Comparison of ENCODE assay signal across 1 cellular context in the genomic region with DNA sequence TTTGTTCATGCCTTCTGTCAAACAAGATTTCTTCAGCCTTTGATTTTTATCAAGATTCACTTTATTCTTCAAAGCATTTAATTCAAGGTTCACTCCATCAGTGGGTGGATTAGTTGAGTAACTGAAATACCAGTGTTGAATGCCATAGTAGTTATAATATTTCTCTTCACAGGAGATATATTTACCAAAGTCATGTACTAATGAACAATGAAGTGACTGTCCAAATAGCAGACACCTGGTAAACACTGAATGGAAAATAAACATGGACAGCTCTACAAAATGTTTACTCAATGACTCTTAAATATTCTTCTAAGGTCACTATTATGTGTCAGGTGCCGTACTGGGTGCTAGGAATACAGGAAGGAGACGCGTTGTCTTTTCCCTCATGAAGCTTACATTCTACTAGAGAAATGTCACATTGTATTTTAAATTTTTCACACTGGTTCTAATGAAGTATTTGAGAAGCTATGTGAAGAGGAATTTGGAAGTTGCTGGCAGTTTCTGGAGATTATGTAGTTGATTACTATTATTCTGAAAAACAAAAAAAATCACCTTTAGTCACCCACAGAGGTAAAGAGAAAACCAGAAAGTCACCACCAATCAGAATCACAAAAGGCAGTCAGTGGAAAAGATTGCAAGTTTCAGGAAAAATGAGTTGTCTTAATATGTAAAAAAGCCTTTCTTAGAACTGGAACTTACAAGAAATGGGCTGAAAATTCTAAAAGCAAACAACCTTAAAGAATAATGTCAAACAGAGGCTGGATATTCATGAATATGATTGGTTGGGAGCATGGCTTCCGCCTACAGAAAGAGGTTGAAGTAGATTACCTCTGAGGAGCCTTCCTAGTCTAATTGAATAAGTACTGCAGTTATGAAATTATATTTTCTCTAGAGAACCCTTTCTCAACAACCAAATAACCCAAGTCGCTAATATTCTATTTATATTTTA.
A peak's percentile ranks its signal among the peaks of the same experiment; 100 is the strongest.
TF ChIP-seq lines count a peak whose summit lies in the region.

No MANE protein-coding gene starts in this region.

TF ChIP-seq in HepG2, 621 proteins besides CTCF, POLR2A, EP300 and RAD21 (continued from another document and continues in another):
- TF ChIP-seq, protein P1, sequence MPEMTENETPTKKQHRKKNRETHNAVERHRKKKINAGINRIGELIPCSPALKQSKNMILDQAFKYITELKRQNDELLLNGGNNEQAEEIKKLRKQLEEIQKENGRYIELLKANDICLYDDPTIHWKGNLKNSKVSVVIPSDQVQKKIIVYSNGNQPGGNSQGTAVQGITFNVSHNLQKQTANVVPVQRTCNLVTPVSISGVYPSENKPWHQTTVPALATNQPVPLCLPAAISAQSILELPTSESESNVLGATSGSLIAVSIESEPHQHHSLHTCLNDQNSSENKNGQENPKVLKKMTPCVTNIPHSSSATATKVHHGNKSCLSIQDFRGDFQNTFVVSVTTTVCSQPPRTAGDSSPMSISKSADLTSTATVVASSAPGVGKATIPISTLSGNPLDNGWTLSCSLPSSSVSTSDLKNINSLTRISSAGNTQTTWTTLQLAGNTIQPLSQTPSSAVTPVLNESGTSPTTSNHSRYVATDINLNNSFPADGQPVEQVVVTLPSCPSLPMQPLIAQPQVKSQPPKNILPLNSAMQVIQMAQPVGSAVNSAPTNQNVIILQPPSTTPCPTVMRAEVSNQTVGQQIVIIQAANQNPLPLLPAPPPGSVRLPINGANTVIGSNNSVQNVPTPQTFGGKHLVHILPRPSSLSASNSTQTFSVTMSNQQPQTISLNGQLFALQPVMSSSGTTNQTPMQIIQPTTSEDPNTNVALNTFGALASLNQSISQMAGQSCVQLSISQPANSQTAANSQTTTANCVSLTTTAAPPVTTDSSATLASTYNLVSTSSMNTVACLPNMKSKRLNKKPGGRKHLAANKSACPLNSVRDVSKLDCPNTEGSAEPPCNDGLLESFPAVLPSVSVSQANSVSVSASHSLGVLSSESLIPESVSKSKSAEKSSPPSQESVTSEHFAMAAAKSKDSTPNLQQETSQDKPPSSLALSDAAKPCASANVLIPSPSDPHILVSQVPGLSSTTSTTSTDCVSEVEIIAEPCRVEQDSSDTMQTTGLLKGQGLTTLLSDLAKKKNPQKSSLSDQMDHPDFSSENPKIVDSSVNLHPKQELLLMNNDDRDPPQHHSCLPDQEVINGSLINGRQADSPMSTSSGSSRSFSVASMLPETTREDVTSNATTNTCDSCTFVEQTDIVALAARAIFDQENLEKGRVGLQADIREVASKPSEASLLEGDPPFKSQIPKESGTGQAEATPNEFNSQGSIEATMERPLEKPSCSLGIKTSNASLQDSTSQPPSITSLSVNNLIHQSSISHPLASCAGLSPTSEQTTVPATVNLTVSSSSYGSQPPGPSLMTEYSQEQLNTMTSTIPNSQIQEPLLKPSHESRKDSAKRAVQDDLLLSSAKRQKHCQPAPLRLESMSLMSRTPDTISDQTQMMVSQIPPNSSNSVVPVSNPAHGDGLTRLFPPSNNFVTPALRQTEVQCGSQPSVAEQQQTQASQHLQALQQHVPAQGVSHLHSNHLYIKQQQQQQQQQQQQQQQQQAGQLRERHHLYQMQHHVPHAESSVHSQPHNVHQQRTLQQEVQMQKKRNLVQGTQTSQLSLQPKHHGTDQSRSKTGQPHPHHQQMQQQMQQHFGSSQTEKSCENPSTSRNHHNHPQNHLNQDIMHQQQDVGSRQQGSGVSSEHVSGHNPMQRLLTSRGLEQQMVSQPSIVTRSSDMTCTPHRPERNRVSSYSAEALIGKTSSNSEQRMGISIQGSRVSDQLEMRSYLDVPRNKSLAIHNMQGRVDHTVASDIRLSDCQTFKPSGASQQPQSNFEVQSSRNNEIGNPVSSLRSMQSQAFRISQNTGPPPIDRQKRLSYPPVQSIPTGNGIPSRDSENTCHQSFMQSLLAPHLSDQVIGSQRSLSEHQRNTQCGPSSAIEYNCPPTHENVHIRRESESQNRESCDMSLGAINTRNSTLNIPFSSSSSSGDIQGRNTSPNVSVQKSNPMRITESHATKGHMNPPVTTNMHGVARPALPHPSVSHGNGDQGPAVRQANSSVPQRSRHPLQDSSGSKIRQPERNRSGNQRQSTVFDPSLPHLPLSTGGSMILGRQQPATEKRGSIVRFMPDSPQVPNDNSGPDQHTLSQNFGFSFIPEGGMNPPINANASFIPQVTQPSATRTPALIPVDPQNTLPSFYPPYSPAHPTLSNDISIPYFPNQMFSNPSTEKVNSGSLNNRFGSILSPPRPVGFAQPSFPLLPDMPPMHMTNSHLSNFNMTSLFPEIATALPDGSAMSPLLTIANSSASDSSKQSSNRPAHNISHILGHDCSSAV (CRISPR knock-in tag; IDR thresholded peaks at IDR 0.05; ENCODE audit: borderline replicate concordance): no peak
- TF ChIP-seq, protein P2, sequence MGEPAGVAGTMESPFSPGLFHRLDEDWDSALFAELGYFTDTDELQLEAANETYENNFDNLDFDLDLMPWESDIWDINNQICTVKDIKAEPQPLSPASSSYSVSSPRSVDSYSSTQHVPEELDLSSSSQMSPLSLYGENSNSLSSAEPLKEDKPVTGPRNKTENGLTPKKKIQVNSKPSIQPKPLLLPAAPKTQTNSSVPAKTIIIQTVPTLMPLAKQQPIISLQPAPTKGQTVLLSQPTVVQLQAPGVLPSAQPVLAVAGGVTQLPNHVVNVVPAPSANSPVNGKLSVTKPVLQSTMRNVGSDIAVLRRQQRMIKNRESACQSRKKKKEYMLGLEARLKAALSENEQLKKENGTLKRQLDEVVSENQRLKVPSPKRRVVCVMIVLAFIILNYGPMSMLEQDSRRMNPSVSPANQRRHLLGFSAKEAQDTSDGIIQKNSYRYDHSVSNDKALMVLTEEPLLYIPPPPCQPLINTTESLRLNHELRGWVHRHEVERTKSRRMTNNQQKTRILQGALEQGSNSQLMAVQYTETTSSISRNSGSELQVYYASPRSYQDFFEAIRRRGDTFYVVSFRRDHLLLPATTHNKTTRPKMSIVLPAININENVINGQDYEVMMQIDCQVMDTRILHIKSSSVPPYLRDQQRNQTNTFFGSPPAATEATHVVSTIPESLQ (CRISPR knock-in tag; conservative IDR thresholded peaks at IDR 0.05): no peak
- TF ChIP-seq, protein P3, sequence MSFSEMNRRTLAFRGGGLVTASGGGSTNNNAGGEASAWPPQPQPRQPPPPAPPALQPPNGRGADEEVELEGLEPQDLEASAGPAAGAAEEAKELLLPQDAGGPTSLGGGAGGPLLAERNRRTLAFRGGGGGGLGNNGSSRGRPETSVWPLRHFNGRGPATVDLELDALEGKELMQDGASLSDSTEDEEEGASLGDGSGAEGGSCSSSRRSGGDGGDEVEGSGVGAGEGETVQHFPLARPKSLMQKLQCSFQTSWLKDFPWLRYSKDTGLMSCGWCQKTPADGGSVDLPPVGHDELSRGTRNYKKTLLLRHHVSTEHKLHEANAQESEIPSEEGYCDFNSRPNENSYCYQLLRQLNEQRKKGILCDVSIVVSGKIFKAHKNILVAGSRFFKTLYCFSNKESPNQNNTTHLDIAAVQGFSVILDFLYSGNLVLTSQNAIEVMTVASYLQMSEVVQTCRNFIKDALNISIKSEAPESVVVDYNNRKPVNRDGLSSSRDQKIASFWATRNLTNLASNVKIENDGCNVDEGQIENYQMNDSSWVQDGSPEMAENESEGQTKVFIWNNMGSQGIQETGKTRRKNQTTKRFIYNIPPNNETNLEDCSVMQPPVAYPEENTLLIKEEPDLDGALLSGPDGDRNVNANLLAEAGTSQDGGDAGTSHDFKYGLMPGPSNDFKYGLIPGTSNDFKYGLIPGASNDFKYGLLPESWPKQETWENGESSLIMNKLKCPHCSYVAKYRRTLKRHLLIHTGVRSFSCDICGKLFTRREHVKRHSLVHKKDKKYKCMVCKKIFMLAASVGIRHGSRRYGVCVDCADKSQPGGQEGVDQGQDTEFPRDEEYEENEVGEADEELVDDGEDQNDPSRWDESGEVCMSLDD (CRISPR knock-in tag; IDR thresholded peaks at IDR 0.05; ENCODE audit: borderline replicate concordance): no peak
- TF ChIP-seq, protein P4, sequence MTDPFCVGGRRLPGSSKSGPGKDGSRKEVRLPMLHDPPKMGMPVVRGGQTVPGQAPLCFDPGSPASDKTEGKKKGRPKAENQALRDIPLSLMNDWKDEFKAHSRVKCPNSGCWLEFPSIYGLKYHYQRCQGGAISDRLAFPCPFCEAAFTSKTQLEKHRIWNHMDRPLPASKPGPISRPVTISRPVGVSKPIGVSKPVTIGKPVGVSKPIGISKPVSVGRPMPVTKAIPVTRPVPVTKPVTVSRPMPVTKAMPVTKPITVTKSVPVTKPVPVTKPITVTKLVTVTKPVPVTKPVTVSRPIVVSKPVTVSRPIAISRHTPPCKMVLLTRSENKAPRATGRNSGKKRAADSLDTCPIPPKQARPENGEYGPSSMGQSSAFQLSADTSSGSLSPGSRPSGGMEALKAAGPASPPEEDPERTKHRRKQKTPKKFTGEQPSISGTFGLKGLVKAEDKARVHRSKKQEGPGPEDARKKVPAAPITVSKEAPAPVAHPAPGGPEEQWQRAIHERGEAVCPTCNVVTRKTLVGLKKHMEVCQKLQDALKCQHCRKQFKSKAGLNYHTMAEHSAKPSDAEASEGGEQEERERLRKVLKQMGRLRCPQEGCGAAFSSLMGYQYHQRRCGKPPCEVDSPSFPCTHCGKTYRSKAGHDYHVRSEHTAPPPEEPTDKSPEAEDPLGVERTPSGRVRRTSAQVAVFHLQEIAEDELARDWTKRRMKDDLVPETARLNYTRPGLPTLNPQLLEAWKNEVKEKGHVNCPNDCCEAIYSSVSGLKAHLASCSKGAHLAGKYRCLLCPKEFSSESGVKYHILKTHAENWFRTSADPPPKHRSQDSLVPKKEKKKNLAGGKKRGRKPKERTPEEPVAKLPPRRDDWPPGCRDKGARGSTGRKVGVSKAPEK (CRISPR knock-in tag; IDR thresholded peaks at IDR 0.05; ENCODE audit: borderline replicate concordance): no peak
- TF ChIP-seq PCBP1 (IDR thresholded peaks at IDR 0.05; ENCODE audit: borderline replicate concordance, low read depth, low read length) (no peak), ZNF20 (CRISPR knock-in tag; IDR thresholded peaks at IDR 0.05) (no peak), ZBTB7B (CRISPR knock-in tag; IDR thresholded peaks at IDR 0.05) (no peak), CHD4 (IDR thresholded peaks at IDR 0.05; ENCODE audit: borderline replicate concordance, low read length) (peak; percentile 97; the same call in 1 of the 2 replicates), CEBPG (CRISPR knock-in tag; IDR thresholded peaks at IDR 0.05) (no peak; the same call in 1 of the 2 replicates), SMYD3 (CRISPR knock-in tag; IDR thresholded peaks at IDR 0.05) (no peak), RARA (CRISPR knock-in tag; IDR thresholded peaks at IDR 0.05) (peak; percentile 80), HNRNPH1 (optimal IDR thresholded peaks at IDR 0.05; ENCODE audit: low read depth, low read length) (no peak), ZZZ3 (CRISPR knock-in tag; IDR thresholded peaks at IDR 0.05; ENCODE audit: borderline replicate concordance) (no peak), ZFP41 (CRISPR knock-in tag; IDR thresholded peaks at IDR 0.05; ENCODE audit: borderline replicate concordance) (no peak), ZNF747 (CRISPR knock-in tag; IDR thresholded peaks at IDR 0.05; ENCODE audit: borderline replicate concordance) (no peak), CENPX (CRISPR knock-in tag; IDR thresholded peaks at IDR 0.05) (no peak)
- TF ChIP-seq, protein P5, sequence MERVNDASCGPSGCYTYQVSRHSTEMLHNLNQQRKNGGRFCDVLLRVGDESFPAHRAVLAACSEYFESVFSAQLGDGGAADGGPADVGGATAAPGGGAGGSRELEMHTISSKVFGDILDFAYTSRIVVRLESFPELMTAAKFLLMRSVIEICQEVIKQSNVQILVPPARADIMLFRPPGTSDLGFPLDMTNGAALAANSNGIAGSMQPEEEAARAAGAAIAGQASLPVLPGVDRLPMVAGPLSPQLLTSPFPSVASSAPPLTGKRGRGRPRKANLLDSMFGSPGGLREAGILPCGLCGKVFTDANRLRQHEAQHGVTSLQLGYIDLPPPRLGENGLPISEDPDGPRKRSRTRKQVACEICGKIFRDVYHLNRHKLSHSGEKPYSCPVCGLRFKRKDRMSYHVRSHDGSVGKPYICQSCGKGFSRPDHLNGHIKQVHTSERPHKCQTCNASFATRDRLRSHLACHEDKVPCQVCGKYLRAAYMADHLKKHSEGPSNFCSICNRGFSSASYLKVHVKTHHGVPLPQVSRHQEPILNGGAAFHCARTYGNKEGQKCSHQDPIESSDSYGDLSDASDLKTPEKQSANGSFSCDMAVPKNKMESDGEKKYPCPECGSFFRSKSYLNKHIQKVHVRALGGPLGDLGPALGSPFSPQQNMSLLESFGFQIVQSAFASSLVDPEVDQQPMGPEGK (CRISPR knock-in tag; IDR thresholded peaks at IDR 0.05): no peak
- TF ChIP-seq, protein P6, sequence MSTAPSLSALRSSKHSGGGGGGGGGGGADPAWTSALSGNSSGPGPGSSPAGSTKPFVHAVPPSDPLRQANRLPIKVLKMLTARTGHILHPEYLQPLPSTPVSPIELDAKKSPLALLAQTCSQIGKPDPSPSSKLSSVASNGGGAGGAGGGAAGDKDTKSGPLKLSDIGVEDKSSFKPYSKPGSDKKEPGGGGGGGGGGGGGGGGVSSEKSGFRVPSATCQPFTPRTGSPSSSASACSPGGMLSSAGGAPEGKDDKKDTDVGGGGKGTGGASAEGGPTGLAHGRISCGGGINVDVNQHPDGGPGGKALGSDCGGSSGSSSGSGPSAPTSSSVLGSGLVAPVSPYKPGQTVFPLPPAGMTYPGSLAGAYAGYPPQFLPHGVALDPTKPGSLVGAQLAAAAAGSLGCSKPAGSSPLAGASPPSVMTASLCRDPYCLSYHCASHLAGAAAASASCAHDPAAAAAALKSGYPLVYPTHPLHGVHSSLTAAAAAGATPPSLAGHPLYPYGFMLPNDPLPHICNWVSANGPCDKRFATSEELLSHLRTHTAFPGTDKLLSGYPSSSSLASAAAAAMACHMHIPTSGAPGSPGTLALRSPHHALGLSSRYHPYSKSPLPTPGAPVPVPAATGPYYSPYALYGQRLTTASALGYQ (CRISPR knock-in tag; IDR thresholded peaks at IDR 0.05): peak; percentile 80; the same call in 1 of the 2 replicates
- TF ChIP-seq, protein P7, sequence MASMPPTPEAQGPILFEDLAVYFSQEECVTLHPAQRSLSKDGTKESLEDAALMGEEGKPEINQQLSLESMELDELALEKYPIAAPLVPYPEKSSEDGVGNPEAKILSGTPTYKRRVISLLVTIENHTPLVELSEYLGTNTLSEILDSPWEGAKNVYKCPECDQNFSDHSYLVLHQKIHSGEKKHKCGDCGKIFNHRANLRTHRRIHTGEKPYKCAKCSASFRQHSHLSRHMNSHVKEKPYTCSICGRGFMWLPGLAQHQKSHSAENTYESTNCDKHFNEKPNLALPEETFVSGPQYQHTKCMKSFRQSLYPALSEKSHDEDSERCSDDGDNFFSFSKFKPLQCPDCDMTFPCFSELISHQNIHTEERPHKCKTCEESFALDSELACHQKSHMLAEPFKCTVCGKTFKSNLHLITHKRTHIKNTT (CRISPR knock-in tag; IDR thresholded peaks at IDR 0.05): no peak
- TF ChIP-seq, protein P8, sequence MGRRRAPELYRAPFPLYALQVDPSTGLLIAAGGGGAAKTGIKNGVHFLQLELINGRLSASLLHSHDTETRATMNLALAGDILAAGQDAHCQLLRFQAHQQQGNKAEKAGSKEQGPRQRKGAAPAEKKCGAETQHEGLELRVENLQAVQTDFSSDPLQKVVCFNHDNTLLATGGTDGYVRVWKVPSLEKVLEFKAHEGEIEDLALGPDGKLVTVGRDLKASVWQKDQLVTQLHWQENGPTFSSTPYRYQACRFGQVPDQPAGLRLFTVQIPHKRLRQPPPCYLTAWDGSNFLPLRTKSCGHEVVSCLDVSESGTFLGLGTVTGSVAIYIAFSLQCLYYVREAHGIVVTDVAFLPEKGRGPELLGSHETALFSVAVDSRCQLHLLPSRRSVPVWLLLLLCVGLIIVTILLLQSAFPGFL (CRISPR knock-in tag; IDR thresholded peaks at IDR 0.05): no peak
- TF ChIP-seq, protein P9, sequence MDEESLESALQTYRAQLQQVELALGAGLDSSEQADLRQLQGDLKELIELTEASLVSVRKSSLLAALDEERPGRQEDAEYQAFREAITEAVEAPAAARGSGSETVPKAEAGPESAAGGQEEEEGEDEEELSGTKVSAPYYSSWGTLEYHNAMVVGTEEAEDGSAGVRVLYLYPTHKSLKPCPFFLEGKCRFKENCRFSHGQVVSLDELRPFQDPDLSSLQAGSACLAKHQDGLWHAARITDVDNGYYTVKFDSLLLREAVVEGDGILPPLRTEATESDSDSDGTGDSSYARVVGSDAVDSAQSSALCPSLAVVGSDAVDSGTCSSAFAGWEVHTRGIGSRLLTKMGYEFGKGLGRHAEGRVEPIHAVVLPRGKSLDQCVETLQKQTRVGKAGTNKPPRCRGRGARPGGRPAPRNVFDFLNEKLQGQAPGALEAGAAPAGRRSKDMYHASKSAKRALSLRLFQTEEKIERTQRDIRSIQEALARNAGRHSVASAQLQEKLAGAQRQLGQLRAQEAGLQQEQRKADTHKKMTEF (CRISPR knock-in tag; IDR thresholded peaks at IDR 0.05): peak; percentile 82
